9 cellular contexts compared by ENCODE assay signal in genomic region chr10:130137659-130138478, GRCh38. TPM values are rescaled to one million over a fixed set of nuclear protein-coding genes. Genes with fewer than 3 reads are reported as not detected.
DNase-seq lines count a peak whose midpoint lies in the region; ATAC-seq and TF ChIP-seq lines count a peak whose summit lies in the region.
"Had no signal": no experiment of that assay in that cellular context is flagged by ENCODE, and none has a peak within 500 bp of the region (broad histone marks: within the 10 kb centered on the region; RNA-seq: fewer than 3 reads in every experiment).

No MANE protein-coding gene starts in this region.

- peak overlapping the region in 9 of 10 donors; percentile 68 to 100 (median 95) for H3K4me3 ChIP-seq in heart right ventricle
- H3K4me3 ChIP-seq in astrocyte of the cerebellum (ENCODE audit: low read depth, low read length) = peak overlapping the region; percentile 73
- H3K4me3 ChIP-seq in lower lobe of right lung = peak overlapping the region; percentile 96
- H3K4me3 ChIP-seq in uterus = peak overlapping the region; percentile 90 to 91

- no peaks in the 10 kb centered on the region for H3K9me3 ChIP-seq in heart right ventricle
- no peaks in the 10 kb centered on the region for H3K9me3 ChIP-seq in lower lobe of right lung
- H3K9me3 ChIP-seq in uterus = no peaks in the 10 kb centered on the region
- H3K9me3 ChIP-seq: pancreas had no signal

- H3K27me3 ChIP-seq in heart right ventricle (no peaks in the 10 kb centered on the region), lower lobe of right lung (ENCODE audit: low read depth) (no peaks in the 10 kb centered on the region), uterus (no peaks in the 10 kb centered on the region)
- H3K27me3 ChIP-seq: pancreas had no signal

- no peak for TF ChIP-seq POLR2A in uterus (IDR thresholded peaks at IDR 0.05)

- WGBS in heart right ventricle, 2 donors = 90 to 94% methylated on average over 28 of the region's 28 CpGs

- H3K4me1 ChIP-seq in heart right ventricle (peaks cover 11 to 68% (median 56%) of the 10 kb centered on the region in 9 donors), lower lobe of right lung (peaks cover 33% of the 10 kb centered on the region), uterus (peaks cover 6 to 13% of the 10 kb centered on the region in 2 donors)

- in situ Hi-C loops in astrocyte of the cerebellum (cut with HindIII; ENCODE audit: low sequenced_read_pairs) = no loop called here

- intact Hi-C loops in heart right ventricle (cut with DNase I) = loop anchor here in 2 of 10 donors (2.0 kb wide), 1 partner anchor 27 kb away; the partner anchor contains the start of gene C10orf143 (in 2 of the 2)
- intact Hi-C loops in Right ventricle myocardium inferior (cut with DNase I) = no loop called here
- intact Hi-C loops in lower lobe of right lung (cut with DNase I) = no loop called here
- intact Hi-C loops in uterus (cut with DNase I; ENCODE audit: low total_unique reads) = no loop called here

- ATAC-seq in heart right ventricle = no peak
- ATAC-seq in Right ventricle myocardium inferior = no peak
- ATAC-seq in lower lobe of right lung = no peak

- DNase-seq in heart right ventricle (no peak), Right ventricle myocardium inferior (ENCODE audit: missing footprints) (no peak), astrocyte of the cerebellum (ENCODE audit: low read depth) (no peak), lower lobe of right lung (no peak), uterus (no peak), NOMO-1 treated with DMSO at 0.1 percent for 48 hours (lab: John Stamatoyannopoulos, UW; ENCODE audit: unreplicated experiment) (no peak)
- DNase-seq in activated CD4-positive, alpha-beta T cell treated with anti-CD3 and anti-CD28 coated beads, Interleukin-2, amount 50 U/mL, for 4 hours = no peak
- no peak for DNase-seq in central memory CD4-positive, alpha-beta T cell
- DNase-seq: pancreas had no signal

- H3K36me3 ChIP-seq in heart right ventricle (peaks cover 0 to 11% (median 0%) of the 10 kb centered on the region in 9 donors), lower lobe of right lung (peaks cover 6% of the 10 kb centered on the region), uterus (no peaks in the 10 kb centered on the region)
- H3K36me3 ChIP-seq: pancreas had no signal

- H3K27ac ChIP-seq in heart right ventricle (peak overlapping the region in 2 of 10 donors; percentile 91 to 96), lower lobe of right lung (no peak overlapping the region), uterus (no peak overlapping the region)
- H3K27ac ChIP-seq: pancreas had no signal

- TF ChIP-seq CTCF in heart right ventricle (IDR thresholded peaks at IDR 0.05) (no peak), astrocyte of the cerebellum (IDR thresholded peaks at IDR 0.05; ENCODE audit: low read depth, low read length, missing control alignments) (no peak), lower lobe of right lung (IDR thresholded peaks at IDR 0.05) (no peak), uterus (IDR thresholded peaks at IDR 0.05) (no peak)

RNA-seq across cellular contexts. Expression of gene GLRX3, which starts 1.7 kb away (rescaled TPM):
- total RNA-seq in heart right ventricle (10 to 100 TPM; 53.5 to 82.9 (median 65.5) TPM), Right ventricle myocardium inferior (74.3 TPM), lower lobe of right lung (45.9 TPM), uterus (10 to 100 TPM; 20.0 to 58.4 (median 45.0) TPM)
- polyA plus RNA-seq in heart right ventricle = 100 to 1,000 TPM in 1 of 2 donors, 10 to 100 TPM in 1; 34.1 to 130 TPM

RNA-seq across cellular contexts. Expression of gene C10orf143, which starts 27.2 kb away (rescaled TPM):
- total RNA-seq in heart right ventricle (1 to 10 TPM; 1.1 to 2.9 (median 2.1) TPM), Right ventricle myocardium inferior (1.4 TPM), lower lobe of right lung (3.7 TPM), uterus (10 to 100 TPM in 1 of 4 donors, 1 to 10 TPM in 2, not detected in 1; 2.4 to 22.1 (median 7.7) TPM)
- 1 to 10 TPM; 1.5 to 5.4 TPM for polyA plus RNA-seq in heart right ventricle
